Comparison of ENCODE assay signal across 8 cellular contexts in genomic region chr16:30525844-30526136, GRCh38. TPM values are rescaled to one million over a fixed set of nuclear protein-coding genes. Genes with fewer than 3 reads are reported as not detected.
A peak's percentile ranks its signal among the peaks of the same experiment; 100 is the strongest.
DNase-seq lines count a peak whose midpoint lies in the region; ATAC-seq and TF ChIP-seq lines count a peak whose summit lies in the region.

No MANE protein-coding gene starts in this region.

- H3K4me1 ChIP-seq in Panc1 (ENCODE audit: control insufficient read depth, insufficient read depth, low read length) (peaks cover 17% of the 10 kb centered on the region), esophagus (ENCODE audit: control insufficient read depth in 2 of 2, insufficient read depth in 2 of 2, low read length in 1 of 2) (peaks cover 4 to 14% of the 10 kb centered on the region in 2 donors), trophoblast cell (ENCODE audit: control insufficient read depth in 1 of 2, insufficient read depth in 2 of 2, low read length in 2 of 2) (peaks cover 3 to 14% of the 10 kb centered on the region in 2 experiments)

- H3K18ac ChIP-seq in trophoblast cell (ENCODE audit: low read length), result no peak overlapping the region

- CTCF ChIA-PET in Calu3 (lab: Charles Lee), result interaction anchor here (0.6 to 1.2 kb wide), 2 partner anchors 84 to 96 kb away, joined by 3 read pairs; partner anchors contain the start of gene DCTPP1
- CTCF ChIA-PET in Panc1 (lab: Charles Lee), result interaction anchor here (0.6 to 1.0 kb wide), 2 partner anchors 96 to 1003 kb away, joined by 3 read pairs; partner anchors contain the start of gene DCTPP1

- peak overlapping the region; percentile 89 for H4K91ac ChIP-seq in trophoblast cell (ENCODE audit: low read depth, low read length)

- H3K27me3 ChIP-seq in Panc1 (ENCODE audit: control insufficient read depth, insufficient read depth, low read length), result no peaks in the 10 kb centered on the region
- no peaks in the 10 kb centered on the region for H3K27me3 ChIP-seq in esophagus (ENCODE audit: control insufficient read depth in 1 of 2, insufficient read depth in 2 of 2, low read length in 2 of 2)
- no peaks in the 10 kb centered on the region for H3K27me3 ChIP-seq in trophoblast cell (ENCODE audit: insufficient read depth, low read length)

- H2BK5ac ChIP-seq in trophoblast cell (ENCODE audit: low read depth, low read length, poor library complexity), result no peak overlapping the region

- 50 to 53% methylated on average over 4 of the region's 4 CpGs for WGBS in esophagus, 2 donors
- WGBS in trophoblast cell (ENCODE audit: extremely low coverage, insufficient coverage, insufficient read length), result no CpG with 5 or more reads among the region's 4 CpGs

- no peak for DNase-seq in Calu3
- no peak for DNase-seq in Panc1 (ENCODE audit: low read depth, low spot score)
- no peak for DNase-seq in trophoblast cell
- no peak for DNase-seq in SKM-1 (lab: John Stamatoyannopoulos, UW; ENCODE audit: unreplicated experiment)
- no peak for DNase-seq in erythroblast (lab: John Stamatoyannopoulos, UW)
- no peak for DNase-seq in left lobe of liver (ENCODE audit: low spot score)
- no peak for DNase-seq in medulla oblongata (ENCODE audit: extremely low spot score)

- H3K9me3 ChIP-seq in Panc1 (ENCODE audit: control insufficient read depth, insufficient read depth, low read depth, low read length), result no peaks in the 10 kb centered on the region
- no peaks in the 10 kb centered on the region for H3K9me3 ChIP-seq in esophagus (ENCODE audit: control insufficient read depth in 2 of 2, insufficient read depth in 1 of 2, low read depth in 1 of 2, low read length in 1 of 2)
- H3K9me3 ChIP-seq in trophoblast cell (ENCODE audit: insufficient read depth, low read depth, low read length), result peaks cover 1% of the 10 kb centered on the region

- peak overlapping the region; percentile 94 for H3K4me2 ChIP-seq in trophoblast cell (ENCODE audit: low read length)

- TF ChIP-seq CTCF in Calu3 (IDR thresholded peaks at IDR 0.05; ENCODE audit: unreplicated experiment) (no peak), Panc1 (IDR thresholded peaks at IDR 0.05) (no peak)

- peaks cover 30% of the 10 kb centered on the region for H3K4me1 Mint-ChIP-seq in Calu3 (ENCODE audit: low read depth, unreplicated experiment)

- peak overlapping the region; percentile 75 for H3K27ac Mint-ChIP-seq in Calu3 (ENCODE audit: unreplicated experiment)

- no peak for TF ChIP-seq POLR2A in erythroblast (IDR thresholded peaks at IDR 0.05; ENCODE audit: low read length)

- in situ Hi-C loops in Panc1 (cut with HindIII; ENCODE audit: low pct_unique_long_range_greater_than_20kb, low sequenced_read_pairs), result no loop called here

- peaks cover 43% of the 10 kb centered on the region for H3K36me3 Mint-ChIP-seq in Calu3 (ENCODE audit: insufficient read depth, unreplicated experiment)

- POLR2A ChIA-PET in Panc1 (lab: Charles Lee), result no interaction called here

- no peak overlapping the region for H3K4ac ChIP-seq in trophoblast cell (ENCODE audit: low read depth, low read length)

- H3K4me3 Mint-ChIP-seq in Calu3 (ENCODE audit: low read depth, unreplicated experiment), result peak overlapping the region; percentile 83

- intact Hi-C loops in Calu3 (cut with micrococcal nuclease; ENCODE audit: unreplicated experiment), result loop anchor here (5.0 kb wide), 1 partner anchor 78 kb away; the partner anchor contains the start of gene SEPHS2
- intact Hi-C loops in Panc1 (cut with micrococcal nuclease; ENCODE audit: unreplicated experiment), result loop anchor here (10.0 kb wide), 1 partner anchor 81 kb away; the partner anchor contains the start of gene SEPHS2

- H3K9ac ChIP-seq in trophoblast cell (ENCODE audit: low read length), result no peak overlapping the region

- H3K14ac ChIP-seq in trophoblast cell (ENCODE audit: low read length), result no peak overlapping the region

- no peak overlapping the region for H4K8ac ChIP-seq in trophoblast cell (ENCODE audit: low read depth, low read length)

- ATAC-seq in Panc1 (no peak), left lobe of liver (no peak)

- H3K4me3 ChIP-seq in Panc1 (ENCODE audit: low read depth in 2 of 2, low read length in 2 of 2) (peak overlapping the region; percentile 69 to 74), esophagus (ENCODE audit: low read depth in 1 of 2, low read length in 2 of 2) (peak overlapping the region; percentile 60 to 76), trophoblast cell (ENCODE audit: low read depth, low read length) (peak overlapping the region; percentile 84)

- H3K36me3 ChIP-seq in Panc1 (ENCODE audit: control insufficient read depth, insufficient read depth, low read length), result no peaks in the 10 kb centered on the region
- peaks cover 4 to 8% of the 10 kb centered on the region in 2 donors for H3K36me3 ChIP-seq in esophagus (ENCODE audit: control insufficient read depth in 2 of 2, insufficient read depth in 2 of 2, low read length in 1 of 2)
- peaks cover 11 to 14% of the 10 kb centered on the region in 2 experiments for H3K36me3 ChIP-seq in trophoblast cell (ENCODE audit: control insufficient read depth in 1 of 2, insufficient read depth in 2 of 2, low read length in 2 of 2)

- TSS peak; percentile 60 for BruUV-seq in Calu3 (replicated peaks; lab: Mats Ljungman, UMichigan)
- TSS peak; percentile 91 for BruUV-seq in Panc1 (replicated peaks; lab: Mats Ljungman, UMichigan)

- peak overlapping the region; percentile 24 for H4K12ac ChIP-seq in trophoblast cell (ENCODE audit: low read depth, low read length)

- no peaks in the 10 kb centered on the region for H3K9me3 Mint-ChIP-seq in Calu3 (ENCODE audit: low read depth, unreplicated experiment)

- H3K23ac ChIP-seq in trophoblast cell (ENCODE audit: low read length), result no peak overlapping the region

- peaks cover 11% of the 10 kb centered on the region for H3K79me1 ChIP-seq in trophoblast cell (ENCODE audit: low read length)

- no peak overlapping the region for H2AK5ac ChIP-seq in trophoblast cell (ENCODE audit: low read length)

- no peaks in the 10 kb centered on the region for H3K27me3 Mint-ChIP-seq in Calu3 (ENCODE audit: unreplicated experiment)

- H2BK120ac ChIP-seq in trophoblast cell (ENCODE audit: insufficient read depth, low read length, poor library complexity), result no peak overlapping the region

- no peak overlapping the region for H2BK12ac ChIP-seq in trophoblast cell (ENCODE audit: low read length)

- peak overlapping the region; percentile 71 for H2AFZ ChIP-seq in trophoblast cell (ENCODE audit: insufficient read depth, low read length, poor library complexity)

- peak overlapping the region; percentile 85 for H3K27ac ChIP-seq in Panc1 (ENCODE audit: low read length)
- H3K27ac ChIP-seq in esophagus (ENCODE audit: low read depth in 2 of 2, low read length in 1 of 2), result peak overlapping the region; percentile 96 to 98
- no peak overlapping the region for H3K27ac ChIP-seq in trophoblast cell (ENCODE audit: low read depth, low read length)

- peaks cover 6% of the 10 kb centered on the region for H3K79me2 ChIP-seq in trophoblast cell (ENCODE audit: control insufficient read depth, insufficient read depth, low read length, poor library complexity)

RNA-seq across cellular contexts. Expression of gene ZNF768, which starts 0.6 kb away (rescaled TPM):
- total RNA-seq in Calu3 (2022), result 40.8 and 42.6 TPM in 2 replicates
- 68.3 TPM for total RNA-seq in Panc1 (2021; ENCODE audit: unreplicated experiment)
- polyA plus RNA-seq in Panc1 (2012; ENCODE audit: insufficient read length), result 81.2 TPM
- polyA plus RNA-seq in esophagus, result 10 to 100 TPM; 15.2 to 29.4 TPM
- polyA plus RNA-seq in trophoblast cell (2013), result 21.5 and 22.4 TPM in 2 replicates
- 21.7 TPM for total RNA-seq in left lobe of liver

RNA-seq across cellular contexts. Expression of gene ZNF747, which starts 8.9 kb away (rescaled TPM):
- total RNA-seq in Calu3 (2022), result 12.3 and 15.4 TPM in 2 replicates
- total RNA-seq in Panc1 (2021; ENCODE audit: unreplicated experiment), result 10.9 TPM
- polyA plus RNA-seq in Panc1 (2012; ENCODE audit: insufficient read length), result 7.3 TPM
- polyA plus RNA-seq in esophagus, result 1 to 10 TPM; 4.4 to 4.5 TPM
- polyA plus RNA-seq in trophoblast cell (2013), result 3.6 and 3.8 TPM in 2 replicates
- total RNA-seq in left lobe of liver, result 7.1 TPM

RNA-seq across cellular contexts. Expression of gene ZNF764, which starts 32.4 kb away (rescaled TPM):
- total RNA-seq in Calu3 (2022), result 16.5 and 16.7 TPM in 2 replicates
- total RNA-seq in Panc1 (2021; ENCODE audit: unreplicated experiment), result 16.7 TPM
- polyA plus RNA-seq in Panc1 (2012; ENCODE audit: insufficient read length), result 12.4 TPM
- polyA plus RNA-seq in esophagus, result 1 to 10 TPM; 2.7 to 3.1 TPM
- polyA plus RNA-seq in trophoblast cell (2013), result 4.2 and 4.4 TPM in 2 replicates
- total RNA-seq in left lobe of liver, result 6.3 TPM

RNA-seq across cellular contexts. Expression of gene ZNF688, which starts 45.7 kb away (rescaled TPM):
- 11.8 and 13.5 TPM in 2 replicates for total RNA-seq in Calu3 (2022)
- 7.7 TPM for total RNA-seq in Panc1 (2021; ENCODE audit: unreplicated experiment)
- 9.9 TPM for polyA plus RNA-seq in Panc1 (2012; ENCODE audit: insufficient read length)
- 10 to 100 TPM in 1 of 2 donors, 1 to 10 TPM in 1; 8.4 to 16.3 TPM for polyA plus RNA-seq in esophagus
- 3.5 and 4.1 TPM in 2 replicates for polyA plus RNA-seq in trophoblast cell (2013)
- 8.8 TPM for total RNA-seq in left lobe of liver

RNA-seq across cellular contexts. Expression of gene ITGAL, which starts 53.2 kb away (rescaled TPM):
- total RNA-seq in Calu3 (2022) (not detected in 2 replicates), Panc1 (2021; ENCODE audit: unreplicated experiment) (0.54 TPM), left lobe of liver (11.0 TPM)
- not detected for polyA plus RNA-seq in Panc1 (2012; ENCODE audit: insufficient read length)
- polyA plus RNA-seq in esophagus, result 1 to 10 TPM; 2.2 to 2.5 TPM
- 0.10 TPM in 1 of 2 replicates, not detected in the other for polyA plus RNA-seq in trophoblast cell (2013)
